14 cellular contexts compared by ENCODE assay signal in genomic region chr2:41199320-41199719, GRCh38.
DNase-seq lines count a peak whose midpoint lies in the region; FAIRE-seq and TF ChIP-seq lines count a peak whose summit lies in the region.
"Had no signal": no experiment of that assay in that cellular context is flagged by ENCODE, and none has a peak within 500 bp of the region (broad histone marks: within the 10 kb centered on the region; RNA-seq: fewer than 3 reads in every experiment).

No MANE protein-coding gene starts in this region.

- H3K27me3 ChIP-seq in suprapubic skin: no peaks in the 10 kb centered on the region

- no peak for TF ChIP-seq EP300 in suprapubic skin (IDR thresholded peaks at IDR 0.05)

- H3K9me3 ChIP-seq in suprapubic skin: no peaks in the 10 kb centered on the region

- H3K27ac ChIP-seq in suprapubic skin: no peak overlapping the region
- H3K27ac ChIP-seq: HL-60, PC-9 had no signal

- H3K36me3 ChIP-seq in suprapubic skin: no peaks in the 10 kb centered on the region

- TF ChIP-seq CTCF in suprapubic skin (IDR thresholded peaks at IDR 0.05): no peak

- no peak overlapping the region for H3K4me3 ChIP-seq in suprapubic skin
- H3K4me3 ChIP-seq: PC-9 had no signal

- no peaks in the 10 kb centered on the region for H3K4me1 ChIP-seq in suprapubic skin

- DNase-seq in LHCN-M2 (ENCODE audit: low read depth) (peak; percentile 21), NCI-H1417 treated with DMSO at 0.1 percent for 48 hours (lab: John Stamatoyannopoulos, UW) (peak; percentile 20), NCI-H2227 treated with DMSO at 0.1 percent for 48 hours (lab: John Stamatoyannopoulos, UW) (peak; percentile 45), RPMI7951 (ENCODE audit: low read depth) (peak; percentile 5), GM12891 (ENCODE audit: insufficient read length, low spot score) (no peak), NCI-H510A treated with DMSO at 0.1 percent for 48 hours (lab: John Stamatoyannopoulos, UW) (no peak), suprapubic skin (ENCODE audit: low spot score in 2 of 2) (no peak)
- DNase-seq: COR-L47, HCEC 1CT, NCI-H526 treated with DMSO at 0.1 percent for 48 hours, PC-9, SW 1271 had no signal

- FAIRE-seq in GM12891 (lab: Jason Lieb, UNC): no peak
- FAIRE-seq: HTR-8/SVneo had no signal

- 61% methylated on average over 1 of the region's 1 CpG for WGBS in suprapubic skin

- TF ChIP-seq POLR2A in GM12891 (IDR thresholded peaks at IDR 0.05; ENCODE audit: low read depth, low read length) (no peak), suprapubic skin (IDR thresholded peaks at IDR 0.05) (no peak)

TF ChIP-seq in GM12891, 5 proteins besides CTCF, POLR2A, EP300 and RAD21:
- TF ChIP-seq SPI1 (IDR thresholded peaks at IDR 0.05; ENCODE audit: low read depth, low read length) (no peak), TAF1 (IDR thresholded peaks at IDR 0.05; ENCODE audit: low read depth, low read length) (no peak), PAX5 (IDR thresholded peaks at IDR 0.05; ENCODE audit: insufficient read depth, low read length, severe bottlenecking) (no peak), POLR2AphosphoS5 (IDR thresholded peaks at IDR 0.05; ENCODE audit: low read depth, low read length) (no peak), POU2F2 (IDR thresholded peaks at IDR 0.05; ENCODE audit: low read depth, low read length) (no peak)

Comparison
In these comparisons a context has a peak if more than half of its experiments do, and no peak if none do; other contexts are left out.
1. DNase-seq: peak in LHCN-M2 (single experiment), NCI-H1417 treated with DMSO at 0.1 percent for 48 hours (single experiment), NCI-H2227 treated with DMSO at 0.1 percent for 48 hours (single experiment) and RPMI7951 (single experiment); none in GM12891 (single experiment), NCI-H510A treated with DMSO at 0.1 percent for 48 hours (single experiment) and suprapubic skin (0 of 2).